In the genomic region with DNA sequence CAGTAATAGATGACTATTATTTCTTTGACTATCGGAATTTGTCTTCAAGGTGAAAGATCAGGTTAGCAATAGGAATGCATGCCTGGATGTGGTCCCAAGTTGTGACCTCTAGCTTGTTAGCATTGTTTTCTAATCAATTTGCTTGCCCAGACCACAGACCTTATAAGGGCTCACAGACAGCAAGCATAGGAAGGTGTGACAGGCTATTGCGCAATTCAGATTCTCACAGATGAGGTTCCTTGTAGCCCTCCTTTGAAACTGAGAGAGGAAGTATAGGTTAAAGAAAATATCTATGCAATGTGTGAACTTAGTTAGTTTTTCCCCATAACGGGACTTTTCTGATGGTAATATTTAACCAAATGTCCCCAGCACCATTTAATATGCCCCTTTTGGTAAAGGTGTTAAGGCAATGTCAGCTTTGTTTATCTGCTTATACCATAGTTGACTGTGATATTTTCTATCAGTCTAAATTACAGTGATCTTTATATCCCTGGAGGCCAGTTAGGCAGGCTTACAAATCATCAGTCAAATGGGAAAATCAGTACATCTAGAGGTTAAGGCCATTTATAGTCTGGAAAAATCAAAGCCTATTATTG, we compare ENCODE assay signal across 1 cellular context.
TF ChIP-seq lines count a peak whose summit lies in the region.

No MANE protein-coding gene starts in this region.

TF ChIP-seq in K562, 482 proteins besides CTCF, POLR2A, EP300 and RAD21 (continued from another document):
- TF ChIP-seq CHCHD3 (CRISPR knock-in tag; IDR thresholded peaks at IDR 0.05) (no peak), ZC3H8 (IDR thresholded peaks at IDR 0.05) (no peak), RBM25 (IDR thresholded peaks at IDR 0.05; ENCODE audit: low read depth, low read length, severe bottlenecking) (no peak), JUND (IDR thresholded peaks at IDR 0.05; ENCODE audit: borderline replicate concordance, low read depth, low read length) (no peak), JUND (tag; IDR thresholded peaks at IDR 0.05; ENCODE audit: borderline replicate concordance, low read depth, low read length) (no peak), NFXL1 (CRISPR knock-in tag; IDR thresholded peaks at IDR 0.05) (no peak), ZNF217 (CRISPR knock-in tag; IDR thresholded peaks at IDR 0.05) (no peak), MCM3 (IDR thresholded peaks at IDR 0.05) (no peak), NFIC (IDR thresholded peaks at IDR 0.05) (no peak), TAF1 (IDR thresholded peaks at IDR 0.05; ENCODE audit: control insufficient read depth, extremely low read depth, insufficient read depth, low read length, severe bottlenecking) (no peak), GABPA (tag; conservative IDR thresholded peaks at IDR 0.05; ENCODE audit: low read depth) (no peak), CEBPG (CRISPR knock-in tag; IDR thresholded peaks at IDR 0.05) (peak; percentile 97), CEBPG (tag; conservative IDR thresholded peaks at IDR 0.05 in 1 of 2, IDR thresholded peaks at IDR 0.05 in 1 of 2) (peak; percentile 97 to 100), KDM4B (IDR thresholded peaks at IDR 0.05; ENCODE audit: borderline replicate concordance in 2 of 2, low read depth in 1 of 2) (no peak), NONO (IDR thresholded peaks at IDR 0.05; ENCODE audit: low read depth in 2 of 2, low read length in 1 of 2) (no peak), ZBTB7A (IDR thresholded peaks at IDR 0.05; ENCODE audit: borderline replicate concordance, control insufficient read depth, low read depth, low read length) (no peak), TCFL5 (CRISPR knock-in tag; conservative IDR thresholded peaks at IDR 0.05) (no peak), C11orf30 (IDR thresholded peaks at IDR 0.05; ENCODE audit: low read depth) (no peak), ARHGAP35 (IDR thresholded peaks at IDR 0.05; ENCODE audit: partially characterized antibody) (no peak)
- TF ChIP-seq, protein P1, sequence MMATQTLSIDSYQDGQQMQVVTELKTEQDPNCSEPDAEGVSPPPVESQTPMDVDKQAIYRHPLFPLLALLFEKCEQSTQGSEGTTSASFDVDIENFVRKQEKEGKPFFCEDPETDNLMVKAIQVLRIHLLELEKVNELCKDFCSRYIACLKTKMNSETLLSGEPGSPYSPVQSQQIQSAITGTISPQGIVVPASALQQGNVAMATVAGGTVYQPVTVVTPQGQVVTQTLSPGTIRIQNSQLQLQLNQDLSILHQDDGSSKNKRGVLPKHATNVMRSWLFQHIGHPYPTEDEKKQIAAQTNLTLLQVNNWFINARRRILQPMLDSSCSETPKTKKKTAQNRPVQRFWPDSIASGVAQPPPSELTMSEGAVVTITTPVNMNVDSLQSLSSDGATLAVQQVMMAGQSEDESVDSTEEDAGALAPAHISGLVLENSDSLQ (IDR thresholded peaks at IDR 0.05), result 0 out of 2 replicates have a peak, but pooled peaks have one; percentile 26
- TF ChIP-seq, protein P2, sequence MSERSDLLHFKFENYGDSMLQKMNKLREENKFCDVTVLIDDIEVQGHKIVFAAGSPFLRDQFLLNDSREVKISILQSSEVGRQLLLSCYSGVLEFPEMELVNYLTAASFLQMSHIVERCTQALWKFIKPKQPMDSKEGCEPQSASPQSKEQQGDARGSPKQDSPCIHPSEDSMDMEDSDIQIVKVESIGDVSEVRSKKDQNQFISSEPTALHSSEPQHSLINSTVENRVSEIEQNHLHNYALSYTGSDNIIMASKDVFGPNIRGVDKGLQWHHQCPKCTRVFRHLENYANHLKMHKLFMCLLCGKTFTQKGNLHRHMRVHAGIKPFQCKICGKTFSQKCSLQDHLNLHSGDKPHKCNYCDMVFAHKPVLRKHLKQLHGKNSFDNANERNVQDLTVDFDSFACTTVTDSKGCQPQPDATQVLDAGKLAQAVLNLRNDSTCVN (CRISPR knock-in tag; IDR thresholded peaks at IDR 0.05), result no peak
- TF ChIP-seq, protein P3, sequence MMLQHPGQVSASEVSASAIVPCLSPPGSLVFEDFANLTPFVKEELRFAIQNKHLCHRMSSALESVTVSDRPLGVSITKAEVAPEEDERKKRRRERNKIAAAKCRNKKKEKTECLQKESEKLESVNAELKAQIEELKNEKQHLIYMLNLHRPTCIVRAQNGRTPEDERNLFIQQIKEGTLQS (IDR thresholded peaks at IDR 0.05), result peak; percentile 80
- TF ChIP-seq, protein P3 (CRISPR knock-in tag; conservative IDR thresholded peaks at IDR 0.05), result no peak
- TF ChIP-seq, protein P4, sequence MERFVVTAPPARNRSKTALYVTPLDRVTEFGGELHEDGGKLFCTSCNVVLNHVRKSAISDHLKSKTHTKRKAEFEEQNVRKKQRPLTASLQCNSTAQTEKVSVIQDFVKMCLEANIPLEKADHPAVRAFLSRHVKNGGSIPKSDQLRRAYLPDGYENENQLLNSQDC (CRISPR knock-in tag; IDR thresholded peaks at IDR 0.05), result no peak
